In the genomic region with DNA sequence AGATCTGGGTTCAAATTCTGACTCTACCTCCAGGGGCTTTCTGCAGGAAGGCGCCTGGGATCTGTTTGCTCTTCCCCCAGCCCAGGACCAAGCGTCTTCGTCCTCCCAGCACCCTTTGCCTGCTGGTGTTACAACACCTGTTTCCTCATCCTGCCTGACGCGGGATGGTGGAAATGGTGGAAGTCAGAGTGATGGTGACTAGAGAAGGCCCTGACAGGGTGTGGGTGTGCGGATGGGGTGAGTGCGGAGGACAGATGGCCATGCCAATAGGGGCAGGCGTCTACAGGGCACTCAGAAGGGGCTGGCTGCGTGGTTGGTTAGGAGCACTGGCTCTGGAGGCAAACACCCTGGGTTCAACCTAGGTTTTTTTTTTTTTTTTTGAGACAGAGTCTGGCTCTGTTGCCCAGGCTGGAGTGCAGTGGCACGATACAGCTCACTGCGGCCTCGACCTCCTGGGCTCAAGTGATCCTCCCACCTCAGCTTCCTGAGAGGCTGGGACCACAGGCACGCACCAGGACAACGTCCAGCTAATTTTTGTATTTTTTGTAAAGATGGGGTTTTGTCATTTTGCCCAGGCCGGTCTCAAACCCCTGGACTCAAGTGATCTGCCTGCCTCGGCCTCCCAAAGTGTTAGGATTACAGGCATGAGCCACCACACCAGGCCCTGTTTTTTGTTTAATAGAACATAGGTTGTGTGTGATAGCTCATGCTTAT, we compare ENCODE assay signal across 8 cellular contexts. TPM values are rescaled to one million over a fixed set of nuclear protein-coding genes. Genes with fewer than 3 reads are reported as not detected.
DNase-seq lines count a peak whose midpoint lies in the region; ATAC-seq, FAIRE-seq and TF ChIP-seq lines count a peak whose summit lies in the region.

No MANE protein-coding gene starts in this region.

- ATAC-seq in GM18502 (IDR thresholded peaks at IDR 0.05; ENCODE audit: poor library complexity, unreplicated experiment), result no peak
- ATAC-seq in GM18861 (IDR thresholded peaks at IDR 0.05; ENCODE audit: unreplicated experiment), result no peak
- no peak for ATAC-seq in GM19328 (IDR thresholded peaks at IDR 0.05; ENCODE audit: unreplicated experiment)
- ATAC-seq in HG02759 (IDR thresholded peaks at IDR 0.05; ENCODE audit: unreplicated experiment), result no peak

- intact Hi-C loops in endothelial cell of umbilical vein (cut with micrococcal nuclease), result loop anchor here (5.0 kb wide), 1 partner anchor 603 kb away; no protein-coding TSS in a partner anchor

- H2AFZ ChIP-seq in OCI-LY1 (ENCODE audit: low read length), result no peak overlapping the region
- H2AFZ ChIP-seq in endothelial cell of umbilical vein (ENCODE audit: low read depth, low read length), result no peak overlapping the region
- no peak overlapping the region for H2AFZ ChIP-seq in osteoblast (ENCODE audit: low read length)

- no peaks in the 10 kb centered on the region for H4K20me1 ChIP-seq in OCI-LY1 (ENCODE audit: insufficient read depth, low read length)
- H4K20me1 ChIP-seq in endothelial cell of umbilical vein (replicated peaks; ENCODE audit: control insufficient read depth, extremely low read depth, insufficient read depth, low read length), result no peaks in the 10 kb centered on the region
- H4K20me1 ChIP-seq in osteoblast (ENCODE audit: insufficient read depth, low read length), result no peaks in the 10 kb centered on the region

- H3K9ac ChIP-seq in ES-I3 (ENCODE audit: low read depth, low read length) (peak overlapping the region; percentile 82; the same call in 1 of the 2 replicates), OCI-LY1 (ENCODE audit: low read length) (peak overlapping the region; percentile 63; the same call in 1 of the 2 replicates), endothelial cell of umbilical vein (replicated peaks; ENCODE audit: extremely low read depth, insufficient read depth, low read length) (no peak overlapping the region)

- dilution Hi-C loops in endothelial cell of umbilical vein (cut with MboI; ENCODE audit: extremely low pct_ligation_motif_present, low sequenced_read_pairs), result no loop called here

- no peaks in the 10 kb centered on the region for H3F3A ChIP-seq in OCI-LY1 (ENCODE audit: insufficient read depth, low read length)

- no peaks in the 10 kb centered on the region for H3K9me3 ChIP-seq in ES-I3 (ENCODE audit: control insufficient read depth, insufficient read depth, low read length)
- no peaks in the 10 kb centered on the region for H3K9me3 ChIP-seq in OCI-LY1 (ENCODE audit: low read length)
- no peaks in the 10 kb centered on the region for H3K9me3 ChIP-seq in endothelial cell of umbilical vein (replicated peaks; ENCODE audit: control insufficient read depth, insufficient read depth, low read length)
- H3K9me3 ChIP-seq in osteoblast (ENCODE audit: low read depth, low read length), result no peaks in the 10 kb centered on the region

- POLR2A ChIA-PET in endothelial cell of umbilical vein (lab: Charles Lee), result interaction anchor here (0.6 kb wide), 1 partner anchor 310 kb away, joined by 3 read pairs; no protein-coding TSS in a partner anchor

- H3K27ac ChIP-seq in OCI-LY1 (ENCODE audit: low read depth, low read length, poor library complexity, severe bottlenecking) (peak overlapping the region; percentile 91), endothelial cell of umbilical vein (ENCODE audit: insufficient read depth, low read depth, low read length) (no peak overlapping the region), osteoblast (ENCODE audit: low read depth, low read length) (no peak overlapping the region)

- H3K4me2 ChIP-seq in OCI-LY1 (ENCODE audit: low read length) (peak overlapping the region; percentile 77), endothelial cell of umbilical vein (ENCODE audit: insufficient read depth, low read length) (no peak overlapping the region), osteoblast (ENCODE audit: insufficient read depth, low read length) (peak overlapping the region; percentile 92)

- H3K79me2 ChIP-seq in OCI-LY1 (ENCODE audit: insufficient read depth, low read length) (no peaks in the 10 kb centered on the region), endothelial cell of umbilical vein (ENCODE audit: control insufficient read depth, insufficient read depth, low read length) (no peaks in the 10 kb centered on the region), osteoblast (ENCODE audit: insufficient read depth, low read length) (peaks cover 6% of the 10 kb centered on the region)

- H3K4me1 ChIP-seq in ES-I3 (ENCODE audit: insufficient read depth, low read length) (peaks cover 7% of the 10 kb centered on the region; the same call in 1 of the 2 replicates), OCI-LY1 (ENCODE audit: insufficient read depth, low read length, severe bottlenecking) (peaks cover 64% of the 10 kb centered on the region), endothelial cell of umbilical vein (ENCODE audit: control insufficient read depth, extremely low read depth, insufficient read depth, low read length) (peaks cover 9% of the 10 kb centered on the region), osteoblast (ENCODE audit: insufficient read depth, low read length) (peaks cover 11% of the 10 kb centered on the region)

- no peaks in the 10 kb centered on the region for H3K9me1 ChIP-seq in endothelial cell of umbilical vein (replicated peaks; ENCODE audit: control insufficient read depth, extremely low read depth, insufficient read depth, low read length)

- no peak for FAIRE-seq in endothelial cell of umbilical vein (lab: Jason Lieb, UNC)

- no peak for TF ChIP-seq POLR2A in endothelial cell of umbilical vein (IDR thresholded peaks at IDR 0.05; ENCODE audit: low read depth, low read length)

- no peaks in the 10 kb centered on the region for H3K36me3 ChIP-seq in ES-I3 (ENCODE audit: insufficient read depth, low read length)
- H3K36me3 ChIP-seq in OCI-LY1 (ENCODE audit: insufficient read depth, low read length), result peaks cover 10% of the 10 kb centered on the region; the same call in 1 of the 2 replicates
- H3K36me3 ChIP-seq in endothelial cell of umbilical vein (ENCODE audit: control insufficient read depth in 2 of 2, extremely low read depth in 1 of 2, insufficient read depth in 2 of 2, low read length in 2 of 2), result no peaks in the 10 kb centered on the region
- no peaks in the 10 kb centered on the region for H3K36me3 ChIP-seq in osteoblast (ENCODE audit: insufficient read depth, low read length)

- CTCF ChIA-PET in endothelial cell of umbilical vein (lab: Charles Lee), result interaction anchor here (1.5 kb wide), 1 partner anchor 16 kb away, joined by 7 read pairs; no protein-coding TSS in a partner anchor

- DNase-seq in endothelial cell of umbilical vein (ENCODE audit: low read depth, low spot score), result peak; percentile 57
- DNase-seq in osteoblast (ENCODE audit: insufficient read length, low spot score, missing footprints), result peak; percentile 58

- H3K4me3 ChIP-seq in OCI-LY1 (ENCODE audit: low read depth, low read length, poor library complexity, severe bottlenecking), result peak overlapping the region; percentile 70
- H3K4me3 ChIP-seq in endothelial cell of umbilical vein (replicated peaks in 1 of 3; ENCODE audit: insufficient read depth in 1 of 3, low read depth in 1 of 3, low read length in 3 of 3), result no peak overlapping the region
- no peak overlapping the region for H3K4me3 ChIP-seq in osteoblast (ENCODE audit: insufficient read depth, low read length)

- H3K9me2 ChIP-seq in OCI-LY1 (ENCODE audit: low read depth, low read length), result no peaks in the 10 kb centered on the region

- BruUV-seq in endothelial cell of umbilical vein (replicated peaks; lab: Mats Ljungman, UMichigan), result no TSS peak

- TF ChIP-seq CTCF in OCI-LY1 (IDR thresholded peaks at IDR 0.05; ENCODE audit: low read length) (no peak), endothelial cell of umbilical vein (IDR thresholded peaks at IDR 0.05; ENCODE audit: extremely low read depth in 1 of 2, insufficient read depth in 1 of 2, low read depth in 1 of 2, low read length in 2 of 2) (no peak), osteoblast (IDR thresholded peaks at IDR 0.05; ENCODE audit: extremely low read depth, low read depth, low read length) (no peak)

- H3K27me3 ChIP-seq in OCI-LY1 (ENCODE audit: insufficient read depth, low read length) (no peaks in the 10 kb centered on the region), endothelial cell of umbilical vein (ENCODE audit: control insufficient read depth in 2 of 2, insufficient read depth in 2 of 2, low read length in 2 of 2) (no peaks in the 10 kb centered on the region), osteoblast (ENCODE audit: insufficient read depth, low read length) (no peaks in the 10 kb centered on the region)

TF ChIP-seq in endothelial cell of umbilical vein, 7 proteins besides CTCF, POLR2A, EP300 and RAD21 (continues in another document):
- TF ChIP-seq POLR2AphosphoS5 (IDR thresholded peaks at IDR 0.05; ENCODE audit: insufficient read depth, low read depth, low read length), result no peak

RNA-seq across cellular contexts. Expression of gene THEMIS2, which starts 1.5 kb away (rescaled TPM):
- total RNA-seq in endothelial cell of umbilical vein, result 6.3 and 11.1 TPM in 2 replicates
- polyA plus RNA-seq in endothelial cell of umbilical vein, result 15.3 and 15.7 TPM in 2 replicates
- 12.6 and 12.9 TPM in 2 replicates for polyA plus RNA-seq in endothelial cell of umbilical vein (2011; cell fraction: cytosol; rRNA removed)
- 10.0 and 12.8 TPM in 2 replicates for polyA plus RNA-seq in endothelial cell of umbilical vein (2011; cell fraction: nucleus; rRNA removed)
- 13.2 and 16.8 TPM in 2 replicates for polyA plus RNA-seq in endothelial cell of umbilical vein (2012)
- polyA minus RNA-seq in endothelial cell of umbilical vein, result 6.4 and 8.6 TPM in 2 replicates
- not detected for polyA minus RNA-seq in endothelial cell of umbilical vein (2011; cell fraction: cytosol; rRNA and poly(A)+ RNA removed)
- 3.4 and 4.3 TPM in 2 replicates for polyA minus RNA-seq in endothelial cell of umbilical vein (2011; cell fraction: nucleus; rRNA and poly(A)+ RNA removed)
- total RNA-seq in osteoblast, result 16.8 and 17.4 TPM in 2 replicates

RNA-seq across cellular contexts. Expression of gene RPA2, which starts 40.5 kb away (rescaled TPM):
- total RNA-seq in endothelial cell of umbilical vein (29.4 and 29.8 TPM in 2 replicates), osteoblast (20.6 and 49.8 TPM in 2 replicates)
- 21.9 and 22.0 TPM in 2 replicates for polyA plus RNA-seq in endothelial cell of umbilical vein
- 32.3 and 36.2 TPM in 2 replicates for polyA plus RNA-seq in endothelial cell of umbilical vein (2011; cell fraction: cytosol; rRNA removed)
- 19.5 and 20.5 TPM in 2 replicates for polyA plus RNA-seq in endothelial cell of umbilical vein (2011; cell fraction: nucleus; rRNA removed)
- 27.3 and 31.8 TPM in 2 replicates for polyA plus RNA-seq in endothelial cell of umbilical vein (2012)
- 13.7 and 16.6 TPM in 2 replicates for polyA minus RNA-seq in endothelial cell of umbilical vein
- polyA minus RNA-seq in endothelial cell of umbilical vein (2011; cell fraction: cytosol; rRNA and poly(A)+ RNA removed), result 28.5 TPM
- polyA minus RNA-seq in endothelial cell of umbilical vein (2011; cell fraction: nucleus; rRNA and poly(A)+ RNA removed), result 6.9 and 9.0 TPM in 2 replicates

RNA-seq across cellular contexts. Expression of gene PPP1R8, which starts 43.2 kb away (rescaled TPM):
- total RNA-seq in endothelial cell of umbilical vein, result 45.4 and 48.5 TPM in 2 replicates
- polyA plus RNA-seq in endothelial cell of umbilical vein, result 32.3 and 39.0 TPM in 2 replicates
- 49.5 and 53.8 TPM in 2 replicates for polyA plus RNA-seq in endothelial cell of umbilical vein (2011; cell fraction: cytosol; rRNA removed)
- polyA plus RNA-seq in endothelial cell of umbilical vein (2011; cell fraction: nucleus; rRNA removed), result 33.7 and 33.9 TPM in 2 replicates
- polyA plus RNA-seq in endothelial cell of umbilical vein (2012), result 32.9 and 42.2 TPM in 2 replicates
- 61.8 and 62.6 TPM in 2 replicates for polyA minus RNA-seq in endothelial cell of umbilical vein
- 36.2 TPM for polyA minus RNA-seq in endothelial cell of umbilical vein (2011; cell fraction: cytosol; rRNA and poly(A)+ RNA removed)
- polyA minus RNA-seq in endothelial cell of umbilical vein (2011; cell fraction: nucleus; rRNA and poly(A)+ RNA removed), result 15.6 and 17.7 TPM in 2 replicates
- total RNA-seq in osteoblast, result 29.7 and 34.2 TPM in 2 replicates
